ENCODE assay signal across 12 cellular contexts in genomic region chr2:191056218-191056617, GRCh38. TPM values are rescaled to one million over a fixed set of nuclear protein-coding genes. Genes with fewer than 3 reads are reported as not detected.
DNase-seq lines count a peak whose midpoint lies in the region; ATAC-seq and TF ChIP-seq lines count a peak whose summit lies in the region.
"Had no signal": no experiment of that assay in that cellular context is flagged by ENCODE, and none has a peak within 500 bp of the region (broad histone marks: within the 10 kb centered on the region; RNA-seq: fewer than 3 reads in every experiment).

No MANE protein-coding gene starts in this region.

- ATAC-seq in CD8-positive, alpha-beta T cell, result peak; percentile 54
- ATAC-seq in HG03066 (IDR thresholded peaks at IDR 0.05; ENCODE audit: low read depth, unreplicated experiment) (peak; percentile 50), T-helper 17 cell (peak; percentile 71), GM18867 (IDR thresholded peaks at IDR 0.05; ENCODE audit: unreplicated experiment) (no peak), left ventricle myocardium superior (no peak)

- TF ChIP-seq CTCF in CD8-positive, alpha-beta T cell (IDR thresholded peaks at IDR 0.05), result no peak

- CTCF ChIA-PET in CD8-positive, alpha-beta T cell (lab: Charles Lee), result interaction anchor here (5.4 to 11.3 kb wide), 2 partner anchors 94 to 104 kb away, joined by 71 to 483 read pairs; partner anchors contain the start of gene STAT4

- H3K27ac Mint-ChIP-seq in CD8-positive, alpha-beta T cell, result peak overlapping the region; percentile 79
- peak overlapping the region; percentile 93 for H3K27ac Mint-ChIP-seq in T-helper 17 cell
- H3K27ac Mint-ChIP-seq in immature natural killer cell, result peak overlapping the region; percentile 79 to 93 (median 89)

- H3K4me3 ChIP-seq in CD8-positive, alpha-beta T cell (ENCODE audit: low read depth, low read length), result no peak overlapping the region
- H3K4me3 ChIP-seq: BLaER1 treated with 17β-estradiol and CSF1 and Interleukin-3, amounts not matched to agents 10 nM and 100 nM had no signal

- H3K9me3 ChIP-seq in CD8-positive, alpha-beta T cell (ENCODE audit: low read length), result no peaks in the 10 kb centered on the region
- H3K9me3 ChIP-seq in T-helper 17 cell (ENCODE audit: control insufficient read depth, low read length, poor library complexity, severe bottlenecking), result no peaks in the 10 kb centered on the region
- H3K9me3 ChIP-seq: BLaER1 treated with 17β-estradiol and CSF1 and Interleukin-3, amounts not matched to agents 10 nM and 100 nM had no signal

- H3K9me3 Mint-ChIP-seq in CD8-positive, alpha-beta T cell, result no peaks in the 10 kb centered on the region
- no peaks in the 10 kb centered on the region for H3K9me3 Mint-ChIP-seq in immature natural killer cell

- intact Hi-C loops in CD8-positive, alpha-beta T cell (cut with DNase I, micrococcal nuclease), result loop anchor here (1.0 to 10.0 kb wide), 3 partner anchors 8 to 629 kb away; no protein-coding TSS in a partner anchor
- intact Hi-C loops in left ventricle myocardium superior (cut with micrococcal nuclease), result no loop called here

- H3K4me1 ChIP-seq in CD8-positive, alpha-beta T cell (ENCODE audit: insufficient read depth, low read length), result peaks cover 43% of the 10 kb centered on the region

- H3K4me3 Mint-ChIP-seq in CD8-positive, alpha-beta T cell, result peak overlapping the region; percentile 30
- H3K4me3 Mint-ChIP-seq in T-helper 17 cell (peak overlapping the region; percentile 63), immature natural killer cell (peak overlapping the region; percentile 12 to 87 (median 69))

- H3K27me3 ChIP-seq in CD8-positive, alpha-beta T cell (ENCODE audit: insufficient read depth, low read length), result no peaks in the 10 kb centered on the region
- H3K27me3 ChIP-seq: BLaER1 treated with 17β-estradiol and CSF1 and Interleukin-3, amounts not matched to agents 10 nM and 100 nM had no signal

- peaks cover 36% of the 10 kb centered on the region for H3K36me3 Mint-ChIP-seq in CD8-positive, alpha-beta T cell
- H3K36me3 Mint-ChIP-seq in T-helper 17 cell (ENCODE audit: low read depth) (peaks cover 11% of the 10 kb centered on the region), immature natural killer cell (peaks cover 14 to 24% (median 15%) of the 10 kb centered on the region in 3 donors)

- POLR2A ChIA-PET in CD8-positive, alpha-beta T cell (lab: Charles Lee), result interaction anchor here (0.7 to 1.1 kb wide), 3 partner anchors 92 to 95 kb away, joined by 3 to 7 read pairs (median 4); no protein-coding TSS in a partner anchor

- H3K27ac ChIP-seq in CD8-positive, alpha-beta T cell (ENCODE audit: low read depth, low read length), result no peak overlapping the region
- H3K27ac ChIP-seq: BLaER1 treated with 17β-estradiol and CSF1 and Interleukin-3, amounts not matched to agents 10 nM and 100 nM had no signal

- H3K27me3 Mint-ChIP-seq in CD8-positive, alpha-beta T cell (ENCODE audit: low read depth), result no peaks in the 10 kb centered on the region
- H3K27me3 Mint-ChIP-seq in T-helper 17 cell, result no peaks in the 10 kb centered on the region
- H3K27me3 Mint-ChIP-seq in immature natural killer cell (ENCODE audit: low read depth in 3 of 3), result peaks cover 2 to 5% (median 3%) of the 10 kb centered on the region in 3 donors

- peaks cover 17% of the 10 kb centered on the region for H3K36me3 ChIP-seq in CD8-positive, alpha-beta T cell (ENCODE audit: insufficient read depth, low read length)
- H3K36me3 ChIP-seq: BLaER1 treated with 17β-estradiol and CSF1 and Interleukin-3, amounts not matched to agents 10 nM and 100 nM had no signal

- DNase-seq in CD8-positive, alpha-beta T cell, result no peak
- DNase-seq in T-helper 17 cell, result no peak
- DNase-seq in immature natural killer cell, result peak; percentile 42 to 49 (median 49)
- no peak for DNase-seq in stimulated activated CD4-positive, alpha-beta T cell treated with anti-CD3 and anti-CD28 coated beads, Interleukin-4, amount 100 ng/mL, for 4 hours
- no peak for DNase-seq in left ventricle myocardium superior
- DNase-seq in SIG-M5 treated with dmso at 0.1 percent for 504 hours (lab: John Stamatoyannopoulos, UW; ENCODE audit: unreplicated experiment), result no peak
- DNase-seq: foreskin fibroblast, Karpas-422, NCI-H2081 treated with DMSO at 0.1 percent for 48 hours had no signal

- peaks cover 39% of the 10 kb centered on the region for H3K4me1 Mint-ChIP-seq in CD8-positive, alpha-beta T cell (ENCODE audit: low read depth)
- peaks cover 27% of the 10 kb centered on the region for H3K4me1 Mint-ChIP-seq in T-helper 17 cell
- H3K4me1 Mint-ChIP-seq in immature natural killer cell, result peaks cover 44 to 52% of the 10 kb centered on the region in 2 donors

RNA-seq across cellular contexts. Expression of gene STAT1, which starts 42.2 kb away (rescaled TPM):
- total RNA-seq in CD8-positive, alpha-beta T cell, result 10 to 100 TPM; 66.7 to 69.9 TPM
- total RNA-seq in T-helper 17 cell, result 10 to 100 TPM; 80.7 to 86.4 TPM
- 100 to 1,000 TPM in 1 of 3 donors, 10 to 100 TPM in 2; 79.4 to 121 (median 99.4) TPM for polyA plus RNA-seq in immature natural killer cell
- 38.3 TPM for total RNA-seq in left ventricle myocardium superior

Comparison
In these comparisons a context has a peak if more than half of its experiments do, and no peak if none do; other contexts are left out.
1. ATAC-seq: peak in CD8-positive, alpha-beta T cell (single experiment), HG03066 (single experiment) and T-helper 17 cell (single experiment); none in GM18867 (single experiment) and left ventricle myocardium superior (single experiment).
2. DNase-seq: peak in immature natural killer cell (3 of 3); none in CD8-positive, alpha-beta T cell (0 of 7), T-helper 17 cell (0 of 3), stimulated activated CD4-positive, alpha-beta T cell treated with anti-CD3 and anti-CD28 coated beads, Interleukin-4, amount 100 ng/mL, for 4 hours (0 of 2), left ventricle myocardium superior (single experiment) and SIG-M5 treated with dmso at 0.1 percent for 504 hours (single experiment).
3. Peak in every context shown above with its lines, with median percentiles within 50 percentile points of each other: H3K27ac Mint-ChIP-seq and H3K4me3 Mint-ChIP-seq.